ENCODE assay signal across 8 cellular contexts in genomic region chr19:52189745-52190678, GRCh38. TPM values are rescaled to one million over a fixed set of nuclear protein-coding genes. Genes with fewer than 3 reads are reported as not detected.
DNase-seq lines count a peak whose midpoint lies in the region; ATAC-seq and TF ChIP-seq lines count a peak whose summit lies in the region.

PPP2R1A (plus strand) TSS chr19:52190052; CDS start chr19:52190097, 45 bp downstream.

- TF ChIP-seq CTCF in C4-2B (conservative IDR thresholded peaks at IDR 0.05), result no peak

- intact Hi-C loops in dendritic cell treated with granulocyte-macrophage colony-stimulating factor and Interleukin-4, amounts not matched to agents 40 ng/mL and 50 ng/mL, for 4 days (cut with micrococcal nuclease), result loop anchor here (1.0 kb wide), 1 partner anchor 51 kb away; the partner anchor contains the start of gene ZNF616

- peak within 1 kb of the TSS; percentile 91 for H3K27ac ChIP-seq in C4-2B

- H3K4me3 Mint-ChIP-seq in dendritic cell treated with granulocyte-macrophage colony-stimulating factor and Interleukin-4, amounts not matched to agents 40 ng/mL and 50 ng/mL, for 4 days, result peak within 1 kb of the TSS; percentile 97

- DNase-seq in NCI-H774 (lab: John Stamatoyannopoulos, UW) (peak; percentile 100), left lobe of liver (ENCODE audit: low spot score) (peak; percentile 100)
- peak; percentile 97 to 99 for DNase-seq in activated CD4-positive, alpha-beta T cell treated with anti-CD3 and anti-CD28 coated beads, Interleukin-2, amount 50 U/mL, for 4 hours
- DNase-seq in stimulated activated CD4-positive, alpha-beta T cell treated with anti-CD3 and anti-CD28 coated beads, Interleukin-2, amount 100 ng/mL, for 4 hours (ENCODE audit: low read depth), result peak; percentile 98

- H3K27me3 Mint-ChIP-seq in dendritic cell treated with granulocyte-macrophage colony-stimulating factor and Interleukin-4, amounts not matched to agents 40 ng/mL and 50 ng/mL, for 4 days, result no peaks in the 10 kb centered on the region

- ATAC-seq in GM19395 (IDR thresholded peaks at IDR 0.05; ENCODE audit: unreplicated experiment) (peak; percentile 94), HG03565 (IDR thresholded peaks at IDR 0.05; ENCODE audit: unreplicated experiment) (peak; percentile 83), left lobe of liver (peak; percentile 89)

- H3K27ac Mint-ChIP-seq in dendritic cell treated with granulocyte-macrophage colony-stimulating factor and Interleukin-4, amounts not matched to agents 40 ng/mL and 50 ng/mL, for 4 days, result peak within 1 kb of the TSS; percentile 98

- peaks cover 44% of the 10 kb centered on the region for H3K4me1 Mint-ChIP-seq in dendritic cell treated with granulocyte-macrophage colony-stimulating factor and Interleukin-4, amounts not matched to agents 40 ng/mL and 50 ng/mL, for 4 days (ENCODE audit: low read depth)

- H3K36me3 Mint-ChIP-seq in dendritic cell treated with granulocyte-macrophage colony-stimulating factor and Interleukin-4, amounts not matched to agents 40 ng/mL and 50 ng/mL, for 4 days (ENCODE audit: low read depth), result peaks cover 49% of the 10 kb centered on the region

- no peaks in the 10 kb centered on the region for H3K9me3 Mint-ChIP-seq in dendritic cell treated with granulocyte-macrophage colony-stimulating factor and Interleukin-4, amounts not matched to agents 40 ng/mL and 50 ng/mL, for 4 days

RNA-seq across cellular contexts. Expression of gene PPP2R1A, which starts in this region (rescaled TPM):
- total RNA-seq in left lobe of liver, result 68.4 TPM

Comparison
In these comparisons a context has a peak if more than half of its experiments do, and no peak if none do; other contexts are left out.
1. Peak in every context shown above with its lines: DNase-seq, ATAC-seq and H3K27ac ChIP-seq.